Comparison of ENCODE assay signal across 8 cellular contexts in genomic region chr2:85797959-85798358, GRCh38. TPM values are rescaled to one million over a fixed set of nuclear protein-coding genes. Genes with fewer than 3 reads are reported as not detected.
DNase-seq lines count a peak whose midpoint lies in the region; TF ChIP-seq lines count a peak whose summit lies in the region.

No MANE protein-coding gene starts in this region.

- peaks cover 7% of the 10 kb centered on the region for H3K4me1 ChIP-seq in BE2C
- H3K4me1 ChIP-seq in liver (ENCODE audit: control insufficient read depth in 4 of 4, insufficient read depth in 4 of 4, low read length in 3 of 4), result peaks cover 16 to 60% (median 41%) of the 10 kb centered on the region in 4 donors
- no peaks in the 10 kb centered on the region for H3K4me1 ChIP-seq in prostate gland (replicated peaks)

- TF ChIP-seq RAD21 in liver (IDR thresholded peaks at IDR 0.05), result peak; percentile 85

- H3K27ac ChIP-seq in liver (ENCODE audit: low read depth in 1 of 2, low read length in 2 of 2) (peak overlapping the region; percentile 84 to 87), prostate gland (no peak overlapping the region)

- DNase-seq in BE2C (peak; percentile 47), M059J (ENCODE audit: low read depth) (peak; percentile 58), cerebellar cortex (ENCODE audit: low spot score) (peak; percentile 52), T-helper 9 cell (no peak), prostate gland (ENCODE audit: low spot score) (no peak)
- DNase-seq in NK-92 treated with Interleukin-12 subunit alpha and Interleukin-12 subunit beta, amount 100 ng/mL, for 24 hours (lab: John Stamatoyannopoulos, UW), result no peak
- DNase-seq in activated CD4-positive, alpha-beta T cell treated with anti-CD3 and anti-CD28 coated beads, Interleukin-2, amount 50 U/mL, for 1 hour, result no peak

- H3K9ac ChIP-seq in liver (ENCODE audit: low read depth in 1 of 2, low read length in 2 of 2), result peak overlapping the region in 1 of 2 donors; percentile 93

- H3K36me3 ChIP-seq in BE2C, result no peaks in the 10 kb centered on the region
- no peaks in the 10 kb centered on the region for H3K36me3 ChIP-seq in liver (ENCODE audit: control insufficient read depth in 4 of 4, insufficient read depth in 3 of 4, low read depth in 1 of 4, low read length in 3 of 4)
- H3K36me3 ChIP-seq in prostate gland, result no peaks in the 10 kb centered on the region

- WGBS in liver, result 57% methylated on average over 4 of the region's 4 CpGs
- 77% methylated on average over 4 of the region's 4 CpGs for WGBS in prostate gland

- no peak overlapping the region for H3K4me3 ChIP-seq in BE2C (ENCODE audit: low read depth, low read length)
- no peak overlapping the region for H3K4me3 ChIP-seq in liver (ENCODE audit: low read depth in 1 of 3, low read length in 3 of 3)
- no peak overlapping the region for H3K4me3 ChIP-seq in prostate gland

- TF ChIP-seq CTCF in BE2C (IDR thresholded peaks at IDR 0.05; ENCODE audit: low read depth, low read length), result peak; percentile 65
- peak; percentile 59 for TF ChIP-seq CTCF in liver (IDR thresholded peaks at IDR 0.05; ENCODE audit: low read depth, low read length, missing input control)
- peak in 2 of 4 experiments; percentile 15 to 32 for TF ChIP-seq CTCF in prostate gland (IDR thresholded peaks at IDR 0.05)

- no peaks in the 10 kb centered on the region for H3K9me3 ChIP-seq in BE2C
- H3K9me3 ChIP-seq in liver (ENCODE audit: control insufficient read depth in 4 of 4, low read length in 3 of 4), result peaks cover 0 to 5% (median 0%) of the 10 kb centered on the region in 4 donors
- no peaks in the 10 kb centered on the region for H3K9me3 ChIP-seq in prostate gland

- TF ChIP-seq POLR2A in prostate gland (IDR thresholded peaks at IDR 0.05), result no peak

- H3K27me3 ChIP-seq in BE2C (no peaks in the 10 kb centered on the region), liver (ENCODE audit: control insufficient read depth in 4 of 4, insufficient read depth in 4 of 4, low read length in 3 of 4) (no peaks in the 10 kb centered on the region), prostate gland (replicated peaks; ENCODE audit: insufficient read depth) (no peaks in the 10 kb centered on the region)

- intact Hi-C loops in prostate gland (cut with DNase I), result loop anchor here (5.0 kb wide), 1 partner anchor 61 kb away; no protein-coding TSS in a partner anchor

TF ChIP-seq in liver, 16 proteins besides CTCF, POLR2A, EP300 and RAD21:
- peak in 1 of 2 donors; percentile 65 for TF ChIP-seq HNF4A (conservative IDR thresholded peaks at IDR 0.05)
- TF ChIP-seq HNF4G (IDR thresholded peaks at IDR 0.05), result no peak
- TF ChIP-seq TAF1 (conservative IDR thresholded peaks at IDR 0.05), result no peak
- peak; percentile 51 for TF ChIP-seq SP1 (IDR thresholded peaks at IDR 0.05)
- TF ChIP-seq RXRA (IDR thresholded peaks at IDR 0.05), result peak; percentile 16 to 46
- no peak for TF ChIP-seq JUND (IDR thresholded peaks at IDR 0.05)
- TF ChIP-seq REST (IDR thresholded peaks at IDR 0.05), result peak; percentile 93

RNA-seq across cellular contexts. Expression of gene ATOH8, which starts 44.2 kb away (rescaled TPM):
- polyA plus RNA-seq in BE2C (2012; ENCODE audit: insufficient read depth, insufficient read length, low read depth), result 1.0 TPM
- total RNA-seq in M059J (2014; rRNA removed; shearing (Covaris generic)), result 21.4 and 43.0 TPM in 2 replicates
- total RNA-seq in liver, result 10 to 100 TPM in 1 of 2 donors, under 1 TPM in 1; 0.33 to 37.7 TPM
- 10 to 100 TPM; 20.4 to 33.2 TPM for polyA plus RNA-seq in liver
- total RNA-seq in prostate gland, result 10 to 100 TPM; 40.1 to 49.8 TPM

Comparison
In these comparisons a context has a peak if more than half of its experiments do, and no peak if none do; other contexts are left out.
1. DNase-seq: peak in BE2C (single experiment), M059J (single experiment) and cerebellar cortex (single experiment); none in T-helper 9 cell (single experiment), NK-92 treated with Interleukin-12 subunit alpha and Interleukin-12 subunit beta, amount 100 ng/mL, for 24 hours (single experiment), prostate gland (single experiment) and activated CD4-positive, alpha-beta T cell treated with anti-CD3 and anti-CD28 coated beads, Interleukin-2, amount 50 U/mL, for 1 hour (single experiment).
2. H3K27ac ChIP-seq: peak in liver (2 of 2); none in prostate gland (0 of 2).